18 cellular contexts compared by ENCODE assay signal in genomic region chrX:134533952-134534351, GRCh38.
DNase-seq lines count a peak whose midpoint lies in the region; ATAC-seq, FAIRE-seq and TF ChIP-seq lines count a peak whose summit lies in the region.
"Had no signal": no experiment of that assay in that cellular context is flagged by ENCODE, and none has a peak within 500 bp of the region (broad histone marks: within the 10 kb centered on the region; RNA-seq: fewer than 3 reads in every experiment).

No MANE protein-coding gene starts in this region.

- H3K79me2 ChIP-seq in K562 (ENCODE audit: control insufficient read depth, insufficient read depth, low read length) = no peaks in the 10 kb centered on the region

- BruUV-seq in K562 (replicated peaks; lab: Mats Ljungman, UMichigan) = no TSS peak

- no peaks in the 10 kb centered on the region for H3K27me3 ChIP-seq in K562 (ENCODE audit: control insufficient read depth in 2 of 2, insufficient read depth in 2 of 2, low read length in 2 of 2)

- TF ChIP-seq EP300 in A549 (IDR thresholded peaks at IDR 0.05) = no peak
- TF ChIP-seq EP300 in Ishikawa (IDR thresholded peaks at IDR 0.05; ENCODE audit: borderline replicate concordance) = no peak
- no peak for TF ChIP-seq EP300 in K562 (IDR thresholded peaks at IDR 0.05; ENCODE audit: low read length)

- no peaks in the 10 kb centered on the region for H4K20me1 ChIP-seq in K562 (replicated peaks; ENCODE audit: control insufficient read depth, insufficient read depth, low read length)

- POLR2A ChIA-PET in A549 (lab: Yijun Ruan, JAX) (no interaction called here), K562 (lab: Yijun Ruan, JAX) (no interaction called here)

- H3K4me1 ChIP-seq in A549 = peaks cover 31% of the 10 kb centered on the region
- H3K4me1 ChIP-seq in K562 (replicated peaks in 1 of 2; ENCODE audit: control insufficient read depth in 2 of 2, insufficient read depth in 2 of 2, low read length in 2 of 2) = peaks cover 7 to 10% of the 10 kb centered on the region in 2 experiments; a peak in 3 of 5 replicates

- peaks cover 8% of the 10 kb centered on the region for H3K27me3 Mint-ChIP-seq in nephron progenitor cell (ENCODE audit: low read depth, poor library complexity)

- ATAC-seq in A549 (no peak), K562 (no peak), Right ventricle myocardium inferior (no peak)
- no peak for ATAC-seq in activated CD4-positive, CD25-positive, alpha-beta regulatory T cell treated with anti-CD3 and anti-CD28 coated beads, Interleukin-2, amount 50 U/mL, for 24 hours

- no peak overlapping the region; the same call in 1 of the 2 replicates for H2AFZ ChIP-seq in K562 (ENCODE audit: low read depth, low read length)

- H3K4me3 Mint-ChIP-seq in nephron progenitor cell = no peak overlapping the region
- H3K4me3 Mint-ChIP-seq: CD8-positive, alpha-beta memory T cell had no signal

- CTCF ChIA-PET in A549 (lab: Yijun Ruan, JAX) (no interaction called here), K562 (lab: Yijun Ruan, JAX; ENCODE audit: low intra/inter-chr PET ratio) (no interaction called here)

- H3K36me3 Mint-ChIP-seq in nephron progenitor cell (ENCODE audit: low read depth) = no peaks in the 10 kb centered on the region
- H3K36me3 Mint-ChIP-seq: CD8-positive, alpha-beta memory T cell had no signal

- H3K9me3 Mint-ChIP-seq in nephron progenitor cell = peaks cover 52% of the 10 kb centered on the region
- H3K9me3 Mint-ChIP-seq: CD8-positive, alpha-beta memory T cell had no signal

- TF ChIP-seq CTCF in A549 (IDR thresholded peaks at IDR 0.05) = no peak
- no peak for TF ChIP-seq CTCF in K562 (IDR thresholded peaks at IDR 0.05 in 2 of 3, conservative IDR thresholded peaks at IDR 0.05 in 1 of 3; ENCODE audit: insufficient read depth in 2 of 3, low read depth in 1 of 3, low read length in 3 of 3)
- TF ChIP-seq CTCF in nephron progenitor cell (IDR thresholded peaks at IDR 0.05) = no peak

- no peaks in the 10 kb centered on the region for H3K9me3 ChIP-seq in A549
- no peaks in the 10 kb centered on the region for H3K9me3 ChIP-seq in K562 (replicated peaks; ENCODE audit: control insufficient read depth, insufficient read depth, low read depth, low read length)
- H3K9me3 ChIP-seq: BLaER1, Caco-2 had no signal

- peak overlapping the region; percentile 43 for H3K27ac Mint-ChIP-seq in nephron progenitor cell
- H3K27ac Mint-ChIP-seq: CD8-positive, alpha-beta memory T cell had no signal

- no peak overlapping the region for H3K9ac ChIP-seq in K562 (ENCODE audit: insufficient read depth in 1 of 2, low read depth in 2 of 2, low read length in 2 of 2)
- H3K9ac ChIP-seq: BLaER1 had no signal

- in situ Hi-C loops in K562 (cut with MboI) = loop anchor here (10.0 kb wide), 1 partner anchor 231 kb away; no protein-coding TSS in a partner anchor

- intact Hi-C loops in K562 (cut with micrococcal nuclease) (no loop called here), Right ventricle myocardium inferior (cut with DNase I) (no loop called here)

- H3K4me2 ChIP-seq in A549 (no peak overlapping the region), K562 (ENCODE audit: insufficient read depth, low read length) (no peak overlapping the region)
- H3K4me2 ChIP-seq: BLaER1 had no signal

- H3K4me1 Mint-ChIP-seq in nephron progenitor cell = peaks cover 47% of the 10 kb centered on the region
- H3K4me1 Mint-ChIP-seq: CD8-positive, alpha-beta memory T cell had no signal

- WGBS in A549 (ENCODE audit: missing lambda C conversion rate) = 63% methylated on average over 4 of the region's 4 CpGs
- WGBS in K562 (ENCODE audit: insufficient coverage, low coverage, missing lambda C conversion rate) = 10% methylated on average over 4 of the region's 4 CpGs

- DNase-seq in A549 (ENCODE audit: low read depth in 1 of 2, low spot score in 1 of 2) (no peak), K562 (ENCODE audit: extremely low read depth in 1 of 4, low spot score in 3 of 4) (no peak), nephron progenitor cell (no peak), NCI-H2081 treated with DMSO at 0.1 percent for 48 hours (lab: John Stamatoyannopoulos, UW) (no peak), Right ventricle myocardium inferior (ENCODE audit: missing footprints) (no peak)
- DNase-seq in activated effector memory CD4-positive, alpha-beta T cell treated with anti-CD3 and anti-CD28 coated beads, Interleukin-2, amount 50 U/mL, for 16 hours = no peak
- DNase-seq: AML-193; Caco-2; CD8-positive, alpha-beta memory T cell; DMS53; GF-D8 had no signal

- TF ChIP-seq RAD21 in A549 (conservative IDR thresholded peaks at IDR 0.05 in 1 of 2, IDR thresholded peaks at IDR 0.05 in 1 of 2) (no peak), Ishikawa (IDR thresholded peaks at IDR 0.05; ENCODE audit: low read depth) (no peak), K562 (CRISPR knock-in tag; conservative IDR thresholded peaks at IDR 0.05 in 1 of 2, IDR thresholded peaks at IDR 0.05 in 1 of 2) (no peak)

- FAIRE-seq in A549 (lab: Jason Lieb, UNC) (no peak), K562 (lab: Jason Lieb, UNC) (no peak)
- FAIRE-seq: GM19239, H54 had no signal

- TF ChIP-seq POLR2A in A549 (IDR thresholded peaks at IDR 0.05; ENCODE audit: low read length) (no peak), K562 (conservative IDR thresholded peaks at IDR 0.05) (no peak)

- H3K36me3 ChIP-seq in K562 (ENCODE audit: control insufficient read depth, insufficient read depth, low read length) = no peaks in the 10 kb centered on the region
- H3K36me3 ChIP-seq: BLaER1 had no signal

- H3K9me1 ChIP-seq in K562 (ENCODE audit: control insufficient read depth, insufficient read depth, low read length) = peaks cover 2% of the 10 kb centered on the region

- no peak overlapping the region for H3K4me3 ChIP-seq in A549
- H3K4me3 ChIP-seq in K562 = no peak overlapping the region
- H3K4me3 ChIP-seq: BLaER1 had no signal

- peak overlapping the region; percentile 50 to 95; a peak in 4 of 6 replicates for H3K27ac ChIP-seq in A549
- H3K27ac ChIP-seq in K562 (ENCODE audit: extremely low read depth, low read depth, low read length) = no peak overlapping the region
- H3K27ac ChIP-seq: 22Rv1, BLaER1, HL-60 had no signal

TF ChIP-seq in Ishikawa, 13 proteins besides CTCF, POLR2A, EP300 and RAD21:
- TF ChIP-seq MAX (IDR thresholded peaks at IDR 0.05) (no peak), ZBTB7A (IDR thresholded peaks at IDR 0.05; ENCODE audit: low read depth) (no peak), NFIC (IDR thresholded peaks at IDR 0.05) (no peak), TAF1 (IDR thresholded peaks at IDR 0.05; ENCODE audit: low read depth) (no peak), CEBPB (IDR thresholded peaks at IDR 0.05) (0 out of 2 replicates have a peak, but pooled peaks have one; percentile 35), TEAD4 (IDR thresholded peaks at IDR 0.05) (no peak), YY1 (IDR thresholded peaks at IDR 0.05; ENCODE audit: low read depth) (no peak)

TF ChIP-seq in K562, 482 proteins besides CTCF, POLR2A, EP300 and RAD21 (continues in another document):
- peak; percentile 43; the same call in 1 of the 2 replicates for TF ChIP-seq L3MBTL2 (IDR thresholded peaks at IDR 0.05)
- TF ChIP-seq CXXC5 (CRISPR knock-in tag; IDR thresholded peaks at IDR 0.05) = 0 out of 2 replicates have a peak, but pooled peaks have one; percentile 10
- no peak for TF ChIP-seq TRIM24 (IDR thresholded peaks at IDR 0.05)
- TF ChIP-seq SAFB (IDR thresholded peaks at IDR 0.05; ENCODE audit: borderline replicate concordance, low read depth, low read length) = no peak
- no peak for TF ChIP-seq THRA (IDR thresholded peaks at IDR 0.05)
- TF ChIP-seq ZNF232 (CRISPR knock-in tag; IDR thresholded peaks at IDR 0.05) = no peak
- peak; percentile 26; the same call in 1 of the 2 replicates for TF ChIP-seq BHLHE40 (IDR thresholded peaks at IDR 0.05; ENCODE audit: low read length)

Comparison
In these comparisons a context has a peak if more than half of its experiments do, and no peak if none do; other contexts are left out.
1. Of the 35 proteins assayed by ChIP-seq in both K562 and A549: peak only in K562: BHLHE40 and CEBPB; only in A549: none; in both: none; in neither: 33.